ENCODE assay signal across 21 cellular contexts in the genomic region with DNA sequence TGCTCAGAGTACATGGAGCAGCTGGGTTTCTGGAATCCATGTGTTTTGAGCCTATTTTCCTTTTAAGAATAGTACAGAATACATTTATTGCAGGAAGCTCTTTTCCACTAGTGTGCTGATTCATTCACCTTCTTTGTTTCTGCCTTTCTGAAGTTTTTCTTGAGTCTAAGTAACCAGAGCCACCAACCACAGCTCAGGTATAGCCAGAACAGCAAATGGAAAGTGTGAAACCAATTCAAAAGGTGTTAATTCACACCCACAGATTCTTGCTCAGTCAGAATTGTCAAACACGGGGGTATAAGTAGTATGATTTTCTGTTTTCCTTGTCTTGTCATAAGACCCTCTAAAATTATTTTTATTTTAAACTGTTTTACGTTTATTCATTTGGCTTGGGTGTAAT.
DNase-seq lines count a peak whose midpoint lies in the region; ATAC-seq, FAIRE-seq and TF ChIP-seq lines count a peak whose summit lies in the region.
"Had no signal": no experiment of that assay in that cellular context is flagged by ENCODE, and none has a peak within 500 bp of the region (broad histone marks: within the 10 kb centered on the region; RNA-seq: fewer than 3 reads in every experiment).

No MANE protein-coding gene starts in this region.

- no peaks in the 10 kb centered on the region for H3K36me3 ChIP-seq in neural progenitor cell
- H3K36me3 ChIP-seq: SJCRH30 had no signal

- H3F3A ChIP-seq in neural progenitor cell (ENCODE audit: low read depth), result no peaks in the 10 kb centered on the region

- no peak for TF ChIP-seq CTCF in VCaP (conservative IDR thresholded peaks at IDR 0.05)
- TF ChIP-seq CTCF in neural progenitor cell (IDR thresholded peaks at IDR 0.05), result no peak

- H4K20me1 ChIP-seq in neural progenitor cell (ENCODE audit: low read depth), result no peaks in the 10 kb centered on the region

- H3K27ac ChIP-seq in VCaP (peak overlapping the region; percentile 63), neural progenitor cell (no peak overlapping the region)
- H3K27ac ChIP-seq: SJCRH30 had no signal

- H3K4me3 Mint-ChIP-seq in neural progenitor cell, result no peak overlapping the region
- H3K4me3 Mint-ChIP-seq: CD8-positive, alpha-beta T cell; HFFc6; T-cell had no signal

- no peak for TF ChIP-seq POLR2A in H54 (IDR thresholded peaks at IDR 0.05; ENCODE audit: low read depth, low read length)

- ATAC-seq in GM18867 (IDR thresholded peaks at IDR 0.05; ENCODE audit: unreplicated experiment), result peak; percentile 93
- peak; percentile 67 for ATAC-seq in HG03175 (IDR thresholded peaks at IDR 0.05; ENCODE audit: unreplicated experiment)
- ATAC-seq in HG02623 (IDR thresholded peaks at IDR 0.05; ENCODE audit: unreplicated experiment), result no peak
- ATAC-seq: CD8-positive, alpha-beta T cell; Panc1; T-cell had no signal

- H3K27me3 Mint-ChIP-seq in neural progenitor cell (ENCODE audit: insufficient read depth, low read depth), result no peaks in the 10 kb centered on the region

- H3K79me2 ChIP-seq in neural progenitor cell (ENCODE audit: low read depth), result no peaks in the 10 kb centered on the region

- H3K27ac Mint-ChIP-seq in neural progenitor cell, result no peak overlapping the region
- H3K27ac Mint-ChIP-seq: CD8-positive, alpha-beta T cell; HFFc6; T-cell had no signal

- H2AFZ ChIP-seq in neural progenitor cell (replicated peaks), result peak overlapping the region; percentile 69

- no peaks in the 10 kb centered on the region for H3K4me1 ChIP-seq in neural progenitor cell
- H3K4me1 ChIP-seq: SJCRH30 had no signal

- FAIRE-seq in H54 (lab: Jason Lieb, UNC), result no peak
- FAIRE-seq: GM18507 had no signal

- no peaks in the 10 kb centered on the region for H3K9me3 Mint-ChIP-seq in neural progenitor cell
- H3K9me3 Mint-ChIP-seq: CD8-positive, alpha-beta T cell; T-cell had no signal

- no peaks in the 10 kb centered on the region for H3K27me3 ChIP-seq in neural progenitor cell
- H3K27me3 ChIP-seq: SJCRH30 had no signal

- DNase-seq in neural progenitor cell (ENCODE audit: low spot score), result no peak
- DNase-seq in H54 (ENCODE audit: insufficient read length, low spot score), result no peak
- no peak for DNase-seq in NCI-H2107 (lab: John Stamatoyannopoulos, UW)
- DNase-seq: C1 segment of cervical spinal cord; CD8-positive, alpha-beta T cell; H7; HFFc6; KBM-7; MV-4-11; NCI-H1694 treated with DMSO at 0.1 percent for 48 hours; NCI-H2081 treated with DMSO at 0.1 percent for 48 hours; NCI-H446; NCI-H526; SJCRH30; T-cell had no signal

- H3K4me1 Mint-ChIP-seq in neural progenitor cell, result no peaks in the 10 kb centered on the region
- H3K4me1 Mint-ChIP-seq: T-cell had no signal

- H3K4me3 ChIP-seq in neural progenitor cell, result no peak overlapping the region
- H3K4me3 ChIP-seq: SJCRH30 had no signal

- no peaks in the 10 kb centered on the region for H3K36me3 Mint-ChIP-seq in neural progenitor cell
- H3K36me3 Mint-ChIP-seq: CD8-positive, alpha-beta T cell; T-cell had no signal

- H3K9ac ChIP-seq in neural progenitor cell, result no peak overlapping the region

- no peaks in the 10 kb centered on the region for H3K9me3 ChIP-seq in neural progenitor cell (ENCODE audit: low read depth)
- H3K9me3 ChIP-seq: SJCRH30 had no signal

- no peak overlapping the region for H3K4me2 ChIP-seq in neural progenitor cell
